14 cellular contexts compared by ENCODE assay signal in genomic region chr3:100033184-100033583, GRCh38.
DNase-seq lines count a peak whose midpoint lies in the region; ATAC-seq and TF ChIP-seq lines count a peak whose summit lies in the region.
"Had no signal": no experiment of that assay in that cellular context is flagged by ENCODE, and none has a peak within 500 bp of the region (broad histone marks: within the 10 kb centered on the region; RNA-seq: fewer than 3 reads in every experiment).

No MANE protein-coding gene starts in this region.

- intact Hi-C loops in left ventricle myocardium superior (cut with micrococcal nuclease): no loop called here
- intact Hi-C loops in cardiac septum (cut with DNase I): no loop called here
- intact Hi-C loops in left colon (cut with DNase I, micrococcal nuclease): no loop called here
- intact Hi-C loops in transverse colon (cut with DNase I; ENCODE audit: low total_unique reads): no loop called here
- intact Hi-C loops in lower leg skin (cut with DNase I; ENCODE audit: low total_unique reads): no loop called here

- TF ChIP-seq CTCF in astrocyte of the spinal cord (IDR thresholded peaks at IDR 0.05; ENCODE audit: low read depth, low read length) (no peak), transverse colon (IDR thresholded peaks at IDR 0.05) (no peak), lower leg skin (IDR thresholded peaks at IDR 0.05) (no peak)

- TF ChIP-seq POLR2A in transverse colon (IDR thresholded peaks at IDR 0.05): no peak
- TF ChIP-seq POLR2A in lower leg skin (IDR thresholded peaks at IDR 0.05): no peak

- peak overlapping the region in 1 of 4 donors; percentile 28 for H3K27ac ChIP-seq in transverse colon

- H3K4me1 ChIP-seq in transverse colon: peaks cover 0 to 13% (median 8%) of the 10 kb centered on the region in 4 donors

- ATAC-seq in left ventricle myocardium superior (peak; percentile 43), left colon (peak; percentile 9)
- ATAC-seq: activated T-cell treated with anti-CD3 and anti-CD28 coated beads, Interleukin-2, amount 50 U/mL, for 72 hours had no signal

- H3K36me3 ChIP-seq in transverse colon: no peaks in the 10 kb centered on the region
- H3K36me3 ChIP-seq: thoracic aorta had no signal

- in situ Hi-C loops in astrocyte of the spinal cord (cut with HindIII; ENCODE audit: low sequenced_read_pairs): no loop called here
- in situ Hi-C loops in transverse colon (cut with MboI; ENCODE audit: low pct_ligation_motif_present in 1 of 4, low pct_unique_long_range_greater_than_20kb in 1 of 4, low sequenced_read_pairs in 3 of 4): no loop called here

- H3K4me3 ChIP-seq in astrocyte of the spinal cord (ENCODE audit: low read depth, low read length): no peak overlapping the region
- no peak overlapping the region for H3K4me3 ChIP-seq in transverse colon
- no peak overlapping the region for H3K4me3 ChIP-seq in lower leg skin (ENCODE audit: low read depth, poor library complexity, severe bottlenecking)
- H3K4me3 ChIP-seq: thoracic aorta had no signal

- no peaks in the 10 kb centered on the region for H3K9me3 ChIP-seq in transverse colon
- H3K9me3 ChIP-seq: thoracic aorta had no signal

- no peak for TF ChIP-seq EP300 in transverse colon (IDR thresholded peaks at IDR 0.05; ENCODE audit: low read depth)

- WGBS in transverse colon (ENCODE audit: low coverage in 1 of 2), 2 donors: 37% methylated on average over 1 of the region's 1 CpG; no CpG with 5 or more reads in 1 of the 2 donors
- 38 to 52% methylated on average over 1 of the region's 1 CpG for WGBS in lower leg skin, 2 donors

- DNase-seq in left ventricle myocardium superior: no peak
- no peak for DNase-seq in cardiac septum (ENCODE audit: low spot score)
- DNase-seq in astrocyte of the spinal cord (ENCODE audit: low read depth, low spot score): peak; percentile 89
- DNase-seq in left colon: no peak
- DNase-seq in transverse colon: no peak
- DNase-seq in activated CD4-positive, alpha-beta T cell treated with anti-CD3 and anti-CD28 coated beads for 1 hour: no peak
- no peak for DNase-seq in lower leg skin (ENCODE audit: low spot score in 2 of 2)
- DNase-seq in mesenteric fat pad (ENCODE audit: low spot score): no peak
- DNase-seq: activated T-cell treated with anti-CD3 and anti-CD28 coated beads, Interleukin-2, amount 50 U/mL, for 72 hours; central memory CD4-positive, alpha-beta T cell; DMS53; NCI-H524 treated with DMSO at 0.1 percent for 48 hours; SIG-M5 had no signal

- no peaks in the 10 kb centered on the region for H3K27me3 ChIP-seq in transverse colon
